2 cellular contexts compared by ENCODE assay signal in the genomic region with DNA sequence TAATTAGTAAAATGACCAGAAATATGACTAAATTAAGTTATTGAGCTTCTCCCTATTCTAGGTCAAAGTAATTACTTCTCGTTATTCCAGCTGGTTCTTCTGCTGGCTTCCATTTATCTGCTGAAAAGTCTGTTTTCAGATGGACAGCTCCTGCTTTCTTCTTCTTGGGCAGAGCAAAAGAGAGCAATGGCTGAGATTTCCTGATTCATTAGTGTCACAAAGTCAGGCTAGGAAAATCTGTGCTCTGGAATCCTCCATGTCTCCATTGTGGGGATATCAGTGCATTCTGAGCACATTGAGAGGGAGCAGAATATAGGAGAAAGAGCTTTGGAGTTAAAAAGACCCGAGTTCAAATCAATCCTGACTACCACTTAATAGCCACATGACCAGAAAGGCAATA.
TF ChIP-seq lines count a peak whose summit lies in the region.

No MANE protein-coding gene starts in this region.

TF ChIP-seq in SK-N-SH, 30 proteins besides CTCF, POLR2A, EP300 and RAD21:
- TF ChIP-seq, protein P1, sequence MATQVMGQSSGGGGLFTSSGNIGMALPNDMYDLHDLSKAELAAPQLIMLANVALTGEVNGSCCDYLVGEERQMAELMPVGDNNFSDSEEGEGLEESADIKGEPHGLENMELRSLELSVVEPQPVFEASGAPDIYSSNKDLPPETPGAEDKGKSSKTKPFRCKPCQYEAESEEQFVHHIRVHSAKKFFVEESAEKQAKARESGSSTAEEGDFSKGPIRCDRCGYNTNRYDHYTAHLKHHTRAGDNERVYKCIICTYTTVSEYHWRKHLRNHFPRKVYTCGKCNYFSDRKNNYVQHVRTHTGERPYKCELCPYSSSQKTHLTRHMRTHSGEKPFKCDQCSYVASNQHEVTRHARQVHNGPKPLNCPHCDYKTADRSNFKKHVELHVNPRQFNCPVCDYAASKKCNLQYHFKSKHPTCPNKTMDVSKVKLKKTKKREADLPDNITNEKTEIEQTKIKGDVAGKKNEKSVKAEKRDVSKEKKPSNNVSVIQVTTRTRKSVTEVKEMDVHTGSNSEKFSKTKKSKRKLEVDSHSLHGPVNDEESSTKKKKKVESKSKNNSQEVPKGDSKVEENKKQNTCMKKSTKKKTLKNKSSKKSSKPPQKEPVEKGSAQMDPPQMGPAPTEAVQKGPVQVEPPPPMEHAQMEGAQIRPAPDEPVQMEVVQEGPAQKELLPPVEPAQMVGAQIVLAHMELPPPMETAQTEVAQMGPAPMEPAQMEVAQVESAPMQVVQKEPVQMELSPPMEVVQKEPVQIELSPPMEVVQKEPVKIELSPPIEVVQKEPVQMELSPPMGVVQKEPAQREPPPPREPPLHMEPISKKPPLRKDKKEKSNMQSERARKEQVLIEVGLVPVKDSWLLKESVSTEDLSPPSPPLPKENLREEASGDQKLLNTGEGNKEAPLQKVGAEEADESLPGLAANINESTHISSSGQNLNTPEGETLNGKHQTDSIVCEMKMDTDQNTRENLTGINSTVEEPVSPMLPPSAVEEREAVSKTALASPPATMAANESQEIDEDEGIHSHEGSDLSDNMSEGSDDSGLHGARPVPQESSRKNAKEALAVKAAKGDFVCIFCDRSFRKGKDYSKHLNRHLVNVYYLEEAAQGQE (IDR thresholded peaks at IDR 0.05; ENCODE audit: low read depth, low read length): peak; percentile 80
- no peak for TF ChIP-seq RXRA (IDR thresholded peaks at IDR 0.05; ENCODE audit: borderline replicate concordance, low read depth)
TF ChIP-seq in SK-N-SH: peak in this region for 1.

TF ChIP-seq in SK-N-SH treated with all-trans-retinoic acid at 6 μM for 48 hours, 23 proteins besides CTCF, POLR2A, EP300 and RAD21 (continued from another document):
- TF ChIP-seq, protein P2, sequence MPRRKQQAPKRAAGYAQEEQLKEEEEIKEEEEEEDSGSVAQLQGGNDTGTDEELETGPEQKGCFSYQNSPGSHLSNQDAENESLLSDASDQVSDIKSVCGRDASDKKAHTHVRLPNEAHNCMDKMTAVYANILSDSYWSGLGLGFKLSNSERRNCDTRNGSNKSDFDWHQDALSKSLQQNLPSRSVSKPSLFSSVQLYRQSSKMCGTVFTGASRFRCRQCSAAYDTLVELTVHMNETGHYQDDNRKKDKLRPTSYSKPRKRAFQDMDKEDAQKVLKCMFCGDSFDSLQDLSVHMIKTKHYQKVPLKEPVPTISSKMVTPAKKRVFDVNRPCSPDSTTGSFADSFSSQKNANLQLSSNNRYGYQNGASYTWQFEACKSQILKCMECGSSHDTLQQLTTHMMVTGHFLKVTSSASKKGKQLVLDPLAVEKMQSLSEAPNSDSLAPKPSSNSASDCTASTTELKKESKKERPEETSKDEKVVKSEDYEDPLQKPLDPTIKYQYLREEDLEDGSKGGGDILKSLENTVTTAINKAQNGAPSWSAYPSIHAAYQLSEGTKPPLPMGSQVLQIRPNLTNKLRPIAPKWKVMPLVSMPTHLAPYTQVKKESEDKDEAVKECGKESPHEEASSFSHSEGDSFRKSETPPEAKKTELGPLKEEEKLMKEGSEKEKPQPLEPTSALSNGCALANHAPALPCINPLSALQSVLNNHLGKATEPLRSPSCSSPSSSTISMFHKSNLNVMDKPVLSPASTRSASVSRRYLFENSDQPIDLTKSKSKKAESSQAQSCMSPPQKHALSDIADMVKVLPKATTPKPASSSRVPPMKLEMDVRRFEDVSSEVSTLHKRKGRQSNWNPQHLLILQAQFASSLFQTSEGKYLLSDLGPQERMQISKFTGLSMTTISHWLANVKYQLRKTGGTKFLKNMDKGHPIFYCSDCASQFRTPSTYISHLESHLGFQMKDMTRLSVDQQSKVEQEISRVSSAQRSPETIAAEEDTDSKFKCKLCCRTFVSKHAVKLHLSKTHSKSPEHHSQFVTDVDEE (CRISPR knock-in tag; IDR thresholded peaks at IDR 0.05): no peak
- no peak for TF ChIP-seq ZNF565 (CRISPR knock-in tag; conservative IDR thresholded peaks at IDR 0.05; ENCODE audit: low read depth)
- TF ChIP-seq, protein P3, sequence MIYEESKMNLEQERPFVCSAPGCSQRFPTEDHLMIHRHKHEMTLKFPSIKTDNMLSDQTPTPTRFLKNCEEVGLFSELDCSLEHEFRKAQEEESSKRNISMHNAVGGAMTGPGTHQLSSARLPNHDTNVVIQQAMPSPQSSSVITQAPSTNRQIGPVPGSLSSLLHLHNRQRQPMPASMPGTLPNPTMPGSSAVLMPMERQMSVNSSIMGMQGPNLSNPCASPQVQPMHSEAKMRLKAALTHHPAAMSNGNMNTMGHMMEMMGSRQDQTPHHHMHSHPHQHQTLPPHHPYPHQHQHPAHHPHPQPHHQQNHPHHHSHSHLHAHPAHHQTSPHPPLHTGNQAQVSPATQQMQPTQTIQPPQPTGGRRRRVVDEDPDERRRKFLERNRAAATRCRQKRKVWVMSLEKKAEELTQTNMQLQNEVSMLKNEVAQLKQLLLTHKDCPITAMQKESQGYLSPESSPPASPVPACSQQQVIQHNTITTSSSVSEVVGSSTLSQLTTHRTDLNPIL (CRISPR knock-in tag; IDR thresholded peaks at IDR 0.05; ENCODE audit: low read depth): no peak
- no peak for TF ChIP-seq ZFP3 (CRISPR knock-in tag; IDR thresholded peaks at IDR 0.05)
